ENCODE assay signal across 10 cellular contexts in genomic region chr17:17075037-17075755, GRCh38. TPM values are rescaled to one million over a fixed set of nuclear protein-coding genes. Genes with fewer than 3 reads are reported as not detected.
A peak's percentile ranks its signal among the peaks of the same experiment; 100 is the strongest.
DNase-seq lines count a peak whose midpoint lies in the region; ATAC-seq, FAIRE-seq and TF ChIP-seq lines count a peak whose summit lies in the region.
"Had no signal": no experiment of that assay in that cellular context is flagged by ENCODE, and none has a peak within 500 bp of the region (broad histone marks: within the 10 kb centered on the region; RNA-seq: fewer than 3 reads in every experiment).

No MANE protein-coding gene starts in this region.

- no peaks in the 10 kb centered on the region for H3K27me3 ChIP-seq in psoas muscle (ENCODE audit: insufficient read depth in 3 of 3, low read length in 2 of 3)
- no peaks in the 10 kb centered on the region for H3K27me3 ChIP-seq in small intestine (ENCODE audit: control insufficient read depth in 2 of 2, insufficient read depth in 2 of 2, low read length in 2 of 2)

- H3K27me3 Mint-ChIP-seq in T-helper 17 cell, result no peaks in the 10 kb centered on the region

- peaks cover 44% of the 10 kb centered on the region for H3K4me1 Mint-ChIP-seq in T-helper 17 cell

- no peak overlapping the region for H3K4me3 Mint-ChIP-seq in T-helper 17 cell

- TF ChIP-seq CTCF in fibroblast of the aortic adventitia (IDR thresholded peaks at IDR 0.05; ENCODE audit: insufficient read depth, low read length) (no peak), psoas muscle (IDR thresholded peaks at IDR 0.05) (no peak)

- intact Hi-C loops in psoas muscle (cut with DNase I), result no loop called here
- intact Hi-C loops in left colon (cut with DNase I, micrococcal nuclease), result no loop called here

- FAIRE-seq in small intestine (lab: Jason Lieb, UNC), result no peak
- FAIRE-seq: GM18507 had no signal

- H3K36me3 ChIP-seq in psoas muscle (ENCODE audit: insufficient read depth in 1 of 2, low read depth in 1 of 2) (peaks cover 3 to 33% of the 10 kb centered on the region in 2 donors), small intestine (ENCODE audit: control insufficient read depth in 2 of 2, insufficient read depth in 2 of 2, low read length in 2 of 2) (peaks cover 0 to 3% of the 10 kb centered on the region in 2 donors)

- H3K27ac ChIP-seq in psoas muscle (peak overlapping the region; percentile 61), small intestine (ENCODE audit: low read depth in 1 of 2, low read length in 1 of 2) (peak overlapping the region in 1 of 2 donors; percentile 47)

- no peaks in the 10 kb centered on the region for H3K36me3 Mint-ChIP-seq in T-helper 17 cell (ENCODE audit: low read depth)

- H3K9me3 ChIP-seq in T-helper 17 cell (ENCODE audit: control insufficient read depth, low read length, poor library complexity, severe bottlenecking), result no peaks in the 10 kb centered on the region
- H3K9me3 ChIP-seq in psoas muscle, result no peaks in the 10 kb centered on the region
- no peaks in the 10 kb centered on the region for H3K9me3 ChIP-seq in small intestine (ENCODE audit: control insufficient read depth, low read depth)

- ATAC-seq in T-helper 17 cell (peak; percentile 62), psoas muscle (peak; percentile 27 to 62 (median 38)), left colon (no peak)

- 25 to 43% (median 32%) methylated on average over 10 of the region's 10 CpGs for WGBS in psoas muscle, 3 donors
- 57 to 76% (median 71%) methylated on average over 10 of the region's 10 CpGs for WGBS in small intestine, 3 donors

- DNase-seq in COLO668 (lab: John Stamatoyannopoulos, UW; ENCODE audit: unreplicated experiment), result peak; percentile 1
- DNase-seq in T-helper 17 cell, result no peak
- DNase-seq in fibroblast of the aortic adventitia (ENCODE audit: low read depth), result peak; percentile 65
- peak; percentile 46 to 81 for DNase-seq in psoas muscle
- no peak for DNase-seq in NCI-H1694 treated with DMSO at 0.1 percent for 48 hours (lab: John Stamatoyannopoulos, UW)
- DNase-seq in COR-L47 (lab: John Stamatoyannopoulos, UW), result no peak
- no peak for DNase-seq in left colon
- no peak for DNase-seq in small intestine
- DNase-seq: NCI-H524 had no signal

- H3K27ac Mint-ChIP-seq in T-helper 17 cell, result peak overlapping the region; percentile 80

- H3K4me3 ChIP-seq in fibroblast of the aortic adventitia (ENCODE audit: low read depth, low read length), result no peak overlapping the region
- no peak overlapping the region for H3K4me3 ChIP-seq in psoas muscle
- H3K4me3 ChIP-seq in small intestine (ENCODE audit: low read depth in 1 of 2, low read length in 2 of 2), result no peak overlapping the region

- H3K4me1 ChIP-seq in psoas muscle (peaks cover 86% of the 10 kb centered on the region), small intestine (ENCODE audit: control insufficient read depth in 2 of 2, insufficient read depth in 1 of 2, low read depth in 1 of 2, low read length in 1 of 2) (peaks cover 24 to 28% of the 10 kb centered on the region in 2 donors)

RNA-seq across cellular contexts. Expression of gene MPRIP, which starts 32.9 kb away (rescaled TPM):
- total RNA-seq in T-helper 17 cell (100 to 1,000 TPM; 268 to 269 TPM), fibroblast of the aortic adventitia (ENCODE audit: low replicate concordance) (86.5 and 102 TPM in 2 replicates), psoas muscle (100 to 1,000 TPM; 228 to 322 (median 258) TPM), left colon (100 to 1,000 TPM; 160 to 169 TPM)
- polyA plus RNA-seq in psoas muscle (100 to 1,000 TPM; 142 to 270 (median 184) TPM), small intestine (100 to 1,000 TPM in 2 of 3 donors, 10 to 100 TPM in 1; 98.9 to 233 (median 219) TPM)

Comparison
In these comparisons a context has a peak if more than half of its experiments do, and no peak if none do; other contexts are left out.
1. DNase-seq: peak in COLO668 (single experiment), fibroblast of the aortic adventitia (single experiment) and psoas muscle (2 of 2); none in T-helper 17 cell (0 of 3), NCI-H1694 treated with DMSO at 0.1 percent for 48 hours (single experiment), COR-L47 (single experiment), left colon (0 of 2) and small intestine (single experiment).